ENCODE assay signal across 8 cellular contexts in the genomic region with DNA sequence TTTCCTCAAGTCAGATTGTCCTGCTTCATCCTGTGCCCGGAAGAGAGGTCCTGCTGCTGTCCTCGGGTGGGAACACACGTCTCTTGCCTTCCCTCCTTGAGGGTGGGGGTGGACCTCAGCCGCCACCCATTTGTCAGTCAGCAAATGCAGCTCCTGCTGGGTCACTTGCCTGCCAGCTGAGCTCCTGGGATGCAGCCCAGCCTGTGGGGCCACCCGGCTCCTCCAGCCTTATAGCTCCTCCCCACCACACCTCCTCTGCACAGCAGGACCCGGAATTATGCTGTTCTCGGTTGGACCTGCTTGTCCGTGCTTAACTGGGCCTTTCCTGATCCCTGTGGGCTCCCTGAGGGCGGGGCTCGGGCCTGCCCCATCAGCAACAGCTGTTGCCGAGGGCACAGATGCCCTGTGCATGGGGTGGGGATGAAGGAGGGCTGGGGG. TPM values are rescaled to one million over a fixed set of nuclear protein-coding genes. Genes with fewer than 3 reads are reported as not detected.
DNase-seq lines count a peak whose midpoint lies in the region; ATAC-seq and TF ChIP-seq lines count a peak whose summit lies in the region.

No MANE protein-coding gene starts in this region.

- intact Hi-C loops in sigmoid colon (cut with DNase I), result no loop called here

- ATAC-seq in gastroesophageal sphincter (peak; percentile 13), GM18909 (IDR thresholded peaks at IDR 0.05; ENCODE audit: poor library complexity, unreplicated experiment) (no peak)

- no peaks in the 10 kb centered on the region for H3K36me3 ChIP-seq in gastroesophageal sphincter
- no peaks in the 10 kb centered on the region for H3K36me3 ChIP-seq in sigmoid colon

- H3K4me3 ChIP-seq in gastroesophageal sphincter (peak overlapping the region in 1 of 2 donors; percentile 17), sigmoid colon (peak overlapping the region in 1 of 4 donors; percentile 6)

- 10% methylated on average over 2 of the region's 11 CpGs; no CpG with 5 or more reads in 1 of the 2 donors for WGBS in gastroesophageal sphincter (ENCODE audit: low coverage in 1 of 2), 2 donors
- 13 to 56% methylated on average over 11 of the region's 11 CpGs for WGBS in sigmoid colon, 2 donors

- H3K4me1 ChIP-seq in gastroesophageal sphincter (peaks cover 19 to 100% (median 96%) of the 10 kb centered on the region in 3 donors), sigmoid colon (peaks cover 0 to 99% (median 97%) of the 10 kb centered on the region in 4 donors)

- no peaks in the 10 kb centered on the region for H3K27me3 ChIP-seq in gastroesophageal sphincter
- H3K27me3 ChIP-seq in sigmoid colon, result no peaks in the 10 kb centered on the region

- TF ChIP-seq POLR2A in gastroesophageal sphincter (IDR thresholded peaks at IDR 0.05) (no peak), sigmoid colon (IDR thresholded peaks at IDR 0.05) (no peak)

- TF ChIP-seq CTCF in gastroesophageal sphincter (IDR thresholded peaks at IDR 0.05) (no peak), sigmoid colon (IDR thresholded peaks at IDR 0.05) (no peak)

- no peaks in the 10 kb centered on the region for H3K9me3 ChIP-seq in gastroesophageal sphincter
- H3K9me3 ChIP-seq in sigmoid colon, result no peaks in the 10 kb centered on the region

- TF ChIP-seq EP300 in gastroesophageal sphincter (IDR thresholded peaks at IDR 0.05) (no peak), sigmoid colon (IDR thresholded peaks at IDR 0.05) (no peak)

- H3K27ac ChIP-seq in gastroesophageal sphincter (peak overlapping the region in 3 of 4 donors; percentile 94 to 96 (median 95)), sigmoid colon (peak overlapping the region; percentile 85 to 93 (median 88))

- DNase-seq in ELR (ENCODE audit: low read depth) (peak; percentile 50), SW480 (ENCODE audit: low spot score) (peak; percentile 57), sigmoid colon (peak; percentile 83), SK-N-DZ (ENCODE audit: low spot score) (no peak), NCI-H2107 treated with DMSO at 0.1 percent for 48 hours (lab: John Stamatoyannopoulos, UW; ENCODE audit: unreplicated experiment) (no peak), GM19240 (ENCODE audit: insufficient read length, low spot score) (no peak)

RNA-seq across cellular contexts. Expression of gene RXRA, which starts 52.7 kb away (rescaled TPM):
- total RNA-seq in gastroesophageal sphincter, result 10 to 100 TPM; 45.1 to 78.9 (median 55.3) TPM
- 10 to 100 TPM; 26.7 to 49.0 (median 31.4) TPM for total RNA-seq in sigmoid colon
- 10 to 100 TPM; 27.6 to 50.8 (median 38.4) TPM for polyA plus RNA-seq in sigmoid colon
- polyA plus RNA-seq in SK-N-DZ (2014; cell fraction: cytosol; rRNA removed), result 4.3 and 5.7 TPM in 2 replicates
- polyA plus RNA-seq in SK-N-DZ (2014; cell fraction: nucleus; rRNA removed), result 3.2 and 3.3 TPM in 2 replicates

Comparison
In these comparisons a context has a peak if more than half of its experiments do, and no peak if none do; other contexts are left out.
1. DNase-seq: peak in ELR (single experiment), SW480 (single experiment) and sigmoid colon (single experiment); none in SK-N-DZ (single experiment), NCI-H2107 treated with DMSO at 0.1 percent for 48 hours (single experiment) and GM19240 (single experiment).